Comparison of ENCODE assay signal across 21 cellular contexts in the genomic region with DNA sequence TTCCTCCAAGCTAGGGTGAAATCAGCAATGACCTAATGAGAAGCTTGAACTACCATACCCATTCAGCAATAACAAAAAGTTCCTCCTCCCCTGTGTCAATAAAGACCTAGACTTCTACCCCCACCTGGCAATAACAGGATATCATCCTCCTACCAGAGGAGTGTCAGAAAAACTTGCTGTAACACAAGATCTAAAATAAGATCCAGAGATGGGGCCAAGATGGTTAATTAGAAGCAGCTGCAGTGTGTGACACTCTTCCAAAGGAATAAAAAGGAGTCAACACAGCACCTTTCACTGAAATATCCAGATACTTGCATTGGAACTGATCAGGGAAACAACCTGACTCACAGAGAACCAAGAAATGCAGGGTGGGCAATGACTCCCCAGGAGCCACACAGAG.
"Had no signal": no experiment of that assay in that cellular context is flagged by ENCODE, and none has a peak within 500 bp of the region (broad histone marks: within the 10 kb centered on the region; RNA-seq: fewer than 3 reads in every experiment).

No MANE protein-coding gene starts in this region.

- DNase-seq: central memory CD4-positive, alpha-beta T cell; dorsolateral prefrontal cortex; effector CD8-positive, alpha-beta T cell; gastrocnemius medialis; immature natural killer cell; left cardiac atrium; left ventricle myocardium inferior; lower lobe of right lung; right lobe of liver; spleen; stimulated activated CD4-positive, alpha-beta T cell treated with anti-CD3 and anti-CD28 coated beads, Interleukin-15, amount 100 ng/mL, for 24 hours; stimulated activated CD4-positive, alpha-beta T cell treated with anti-CD3 and anti-CD28 coated beads, Interleukin-1b, Interleukin-23, amount 100 ng/mL, for 48 hours; stimulated activated CD4-positive, alpha-beta T cell treated with anti-CD3 and anti-CD28 coated beads, Interleukin-4, amount 100 ng/mL, for 24 hours; stimulated activated naive CD8-positive, alpha-beta T cell treated with anti-CD3 and anti-CD28 coated beads, Interleukin-15, amount 100 ng/mL, for 72 hours; transverse colon had no signal

- H3K27ac ChIP-seq: coronary artery, gastrocnemius medialis, left ventricle myocardium inferior, lower lobe of right lung, parathyroid adenoma, prostate gland, right lobe of liver, spleen, thoracic aorta, transverse colon had no signal

- H3K4me3 ChIP-seq: coronary artery, dorsolateral prefrontal cortex, gastrocnemius medialis, left ventricle myocardium inferior, lower lobe of right lung, prostate gland, right lobe of liver, spleen, thoracic aorta, transverse colon had no signal

- H3K9me3 ChIP-seq: gastrocnemius medialis, left ventricle myocardium inferior, lower lobe of right lung, prostate gland, right lobe of liver, thoracic aorta, transverse colon had no signal

- H3K36me3 ChIP-seq: gastrocnemius medialis, left ventricle myocardium inferior, lower lobe of right lung, prostate gland, right lobe of liver, spleen, thoracic aorta, transverse colon had no signal

- H3K4me1 ChIP-seq: gastrocnemius medialis, left ventricle myocardium inferior, lower lobe of right lung, parathyroid adenoma, prostate gland, right lobe of liver, spleen had no signal

- H3K27me3 ChIP-seq: gastrocnemius medialis, right lobe of liver, spleen, transverse colon had no signal

- ATAC-seq: left cardiac atrium; lower lobe of right lung; natural killer cell treated with Interleukin-12 subunit alpha and Interleukin-12 subunit beta and Interleukin-15 and Interleukin-18, amount 100 ng/mL, for 72 hours; right lobe of liver; stimulated activated memory B cell treated with anti-CD40 and anti-IgM and Interleukin-4, amounts not matched to agents 10 μg/mL and 1 μg/mL and 100 μg/mL, for 72 hours; stimulated activated naive CD8-positive, alpha-beta T cell treated with anti-CD3 and anti-CD28 coated beads, Interleukin-15, amount 100 ng/mL, for 72 hours had no signal
